In genomic region chr6:144214622-144215401, GRCh38 we compare ENCODE assay signal across 8 cellular contexts.
DNase-seq lines count a peak whose midpoint lies in the region; ATAC-seq and TF ChIP-seq lines count a peak whose summit lies in the region.

No MANE protein-coding gene starts in this region.

- CTCF ChIA-PET in PC-3 (lab: Charles Lee), result no interaction called here

- H3K27ac Mint-ChIP-seq in CD4-positive, CD25-positive, alpha-beta regulatory T cell, result peak overlapping the region; percentile 98 to 100 (median 99)
- no peak overlapping the region for H3K27ac Mint-ChIP-seq in endodermal cell

- H3K4me1 ChIP-seq in CD4-positive, CD25-positive, alpha-beta regulatory T cell (ENCODE audit: control insufficient read depth, insufficient read depth, low read length, poor library complexity, severe bottlenecking), result peaks cover 21% of the 10 kb centered on the region
- peaks cover 15% of the 10 kb centered on the region for H3K4me1 ChIP-seq in PC-3 (ENCODE audit: insufficient read depth, low read length)
- no peaks in the 10 kb centered on the region for H3K4me1 ChIP-seq in endodermal cell (ENCODE audit: control insufficient read depth, insufficient read depth, low read length)
- H3K4me1 ChIP-seq in ovary (ENCODE audit: insufficient read depth), result peaks cover 5% of the 10 kb centered on the region

- peaks cover 23% of the 10 kb centered on the region for H3K27me3 Mint-ChIP-seq in CD4-positive, CD25-positive, alpha-beta regulatory T cell
- peaks cover 22% of the 10 kb centered on the region for H3K27me3 Mint-ChIP-seq in endodermal cell (ENCODE audit: insufficient read depth)

- POLR2A ChIA-PET in PC-3 (lab: Charles Lee; ENCODE audit: unreplicated experiment), result no interaction called here

- peak overlapping the region; percentile 93 to 100 (median 98) for H3K4me3 Mint-ChIP-seq in CD4-positive, CD25-positive, alpha-beta regulatory T cell
- H3K4me3 Mint-ChIP-seq in endodermal cell, result peak overlapping the region; percentile 86

- peak overlapping the region; percentile 89 for H3K4me2 ChIP-seq in PC-3 (ENCODE audit: low read length)

- H3K9me2 ChIP-seq in PC-3 (replicated peaks; ENCODE audit: low read length), result no peaks in the 10 kb centered on the region

- DNase-seq in CD4-positive, CD25-positive, alpha-beta regulatory T cell, result no peak
- DNase-seq in PC-3, result no peak
- no peak for DNase-seq in endodermal cell
- peak in 4 of 5 donors; percentile 25 to 37 (median 34) for DNase-seq in ovary
- DNase-seq in stimulated activated CD4-positive, alpha-beta T cell treated with anti-CD3 and anti-CD28 coated beads, Interleukin-1b, Interleukin-23, amount 100 ng/mL, for 48 hours, result no peak
- DNase-seq in 8988T, result no peak

- BruUV-seq in PC-3 (replicated peaks; lab: Mats Ljungman, UMichigan), result no TSS peak

- intact Hi-C loops in PC-3 (cut with micrococcal nuclease), result loop anchor here (5.0 kb wide), 2 partner anchors 52 to 232 kb away; no protein-coding TSS in a partner anchor
- intact Hi-C loops in ovary (cut with DNase I), result loop anchor here in 3 of 4 donors (5.0 to 10.0 kb wide), 7 partner anchors 70 to 267 kb away; partner anchors contain the start of genes UTRN (in 2 of the 3) and SF3B5 (in 1 of the 3)

- no peaks in the 10 kb centered on the region for H3K79me2 ChIP-seq in PC-3 (ENCODE audit: low read length)

- peaks cover 24 to 44% (median 33%) of the 10 kb centered on the region in 4 donors for H3K4me1 Mint-ChIP-seq in CD4-positive, CD25-positive, alpha-beta regulatory T cell
- peaks cover 10% of the 10 kb centered on the region for H3K4me1 Mint-ChIP-seq in endodermal cell

- no peak for TF ChIP-seq EP300 in ovary (IDR thresholded peaks at IDR 0.05)

- H3K9me3 ChIP-seq in CD4-positive, CD25-positive, alpha-beta regulatory T cell (ENCODE audit: control insufficient read depth in 2 of 2, low read length in 2 of 2), result no peaks in the 10 kb centered on the region
- H3K9me3 ChIP-seq in PC-3 (ENCODE audit: low read length) (no peaks in the 10 kb centered on the region), endodermal cell (ENCODE audit: control insufficient read depth, low read length) (peaks cover 6% of the 10 kb centered on the region), ovary (no peaks in the 10 kb centered on the region)

- H3F3A ChIP-seq in PC-3 (ENCODE audit: low read length, unreplicated experiment), result no peaks in the 10 kb centered on the region

- peaks cover 5% of the 10 kb centered on the region for H3K27me3 ChIP-seq in CD4-positive, CD25-positive, alpha-beta regulatory T cell (ENCODE audit: control insufficient read depth, insufficient read depth, low read length)
- H3K27me3 ChIP-seq in PC-3 (ENCODE audit: low read length), result no peaks in the 10 kb centered on the region
- H3K27me3 ChIP-seq in endodermal cell (ENCODE audit: control insufficient read depth, insufficient read depth, low read length, poor library complexity, severe bottlenecking), result no peaks in the 10 kb centered on the region
- H3K27me3 ChIP-seq in ovary, result no peaks in the 10 kb centered on the region

- H2AFZ ChIP-seq in PC-3 (ENCODE audit: low read length), result peak overlapping the region; percentile 91

- H3K36me3 ChIP-seq in CD4-positive, CD25-positive, alpha-beta regulatory T cell (ENCODE audit: control insufficient read depth, insufficient read depth, low read length), result no peaks in the 10 kb centered on the region
- H3K36me3 ChIP-seq in PC-3 (ENCODE audit: low read depth, low read length) (no peaks in the 10 kb centered on the region), endodermal cell (ENCODE audit: control insufficient read depth, insufficient read depth, low read length) (no peaks in the 10 kb centered on the region), ovary (no peaks in the 10 kb centered on the region)

- ATAC-seq in CD4-positive, CD25-positive, alpha-beta regulatory T cell (ENCODE audit: low read depth in 2 of 2), result no peak
- ATAC-seq in PC-3, result no peak
- no peak for ATAC-seq in HG03108 (IDR thresholded peaks at IDR 0.05; ENCODE audit: unreplicated experiment)
- ATAC-seq in GM21717 (IDR thresholded peaks at IDR 0.05; ENCODE audit: unreplicated experiment), result no peak

- peaks cover 0 to 10% (median 0%) of the 10 kb centered on the region in 7 donors for H3K9me3 Mint-ChIP-seq in CD4-positive, CD25-positive, alpha-beta regulatory T cell
- peaks cover 12% of the 10 kb centered on the region for H3K9me3 Mint-ChIP-seq in endodermal cell

- H3K27ac ChIP-seq in CD4-positive, CD25-positive, alpha-beta regulatory T cell (ENCODE audit: insufficient read depth, low read length, poor library complexity, severe bottlenecking), result peak overlapping the region; percentile 82
- H3K27ac ChIP-seq in PC-3 (ENCODE audit: low read length) (no peak overlapping the region), endodermal cell (ENCODE audit: low read depth, low read length) (no peak overlapping the region), ovary (peak overlapping the region in 1 of 2 donors; percentile 97)

- no peak for TF ChIP-seq POLR2A in ovary (IDR thresholded peaks at IDR 0.05)

- WGBS in endodermal cell (ENCODE audit: insufficient coverage in 1 of 2, insufficient read length in 1 of 2), 2 experiments, result 91 to 98% methylated on average over 5 to 16 of the region's 16 CpGs
- WGBS in ovary, 3 donors, result 86 to 90% (median 88%) methylated on average over 16 of the region's 16 CpGs

- no peaks in the 10 kb centered on the region for H4K20me1 ChIP-seq in PC-3 (ENCODE audit: low read length)

- peak overlapping the region; percentile 81 for H3K4me3 ChIP-seq in CD4-positive, CD25-positive, alpha-beta regulatory T cell (ENCODE audit: low read depth, low read length)
- H3K4me3 ChIP-seq in PC-3 (ENCODE audit: low read length), result no peak overlapping the region; the same call in 1 of the 2 replicates
- no peak overlapping the region for H3K4me3 ChIP-seq in endodermal cell (ENCODE audit: low read length)
- H3K4me3 ChIP-seq in ovary, result no peak overlapping the region

- H3K9ac ChIP-seq in PC-3 (ENCODE audit: low read length) (no peak overlapping the region), endodermal cell (ENCODE audit: extremely low read depth, low read length, poor library complexity, severe bottlenecking) (no peak overlapping the region)

- H3K36me3 Mint-ChIP-seq in CD4-positive, CD25-positive, alpha-beta regulatory T cell, result peaks cover 4% of the 10 kb centered on the region
- H3K36me3 Mint-ChIP-seq in endodermal cell (ENCODE audit: low read depth), result no peaks in the 10 kb centered on the region

- TF ChIP-seq CTCF in PC-3 (conservative IDR thresholded peaks at IDR 0.05; ENCODE audit: low read depth, low read length) (no peak), endodermal cell (conservative IDR thresholded peaks at IDR 0.05) (no peak), ovary (IDR thresholded peaks at IDR 0.05) (no peak)

Comparison
In these comparisons a context has a peak if more than half of its experiments do, and no peak if none do; other contexts are left out.
1. DNase-seq: peak in ovary (4 of 5); none in CD4-positive, CD25-positive, alpha-beta regulatory T cell (0 of 3), PC-3 (single experiment), endodermal cell (single experiment), stimulated activated CD4-positive, alpha-beta T cell treated with anti-CD3 and anti-CD28 coated beads, Interleukin-1b, Interleukin-23, amount 100 ng/mL, for 48 hours (single experiment) and 8988T (single experiment).